9 cellular contexts compared by ENCODE assay signal in the genomic region with DNA sequence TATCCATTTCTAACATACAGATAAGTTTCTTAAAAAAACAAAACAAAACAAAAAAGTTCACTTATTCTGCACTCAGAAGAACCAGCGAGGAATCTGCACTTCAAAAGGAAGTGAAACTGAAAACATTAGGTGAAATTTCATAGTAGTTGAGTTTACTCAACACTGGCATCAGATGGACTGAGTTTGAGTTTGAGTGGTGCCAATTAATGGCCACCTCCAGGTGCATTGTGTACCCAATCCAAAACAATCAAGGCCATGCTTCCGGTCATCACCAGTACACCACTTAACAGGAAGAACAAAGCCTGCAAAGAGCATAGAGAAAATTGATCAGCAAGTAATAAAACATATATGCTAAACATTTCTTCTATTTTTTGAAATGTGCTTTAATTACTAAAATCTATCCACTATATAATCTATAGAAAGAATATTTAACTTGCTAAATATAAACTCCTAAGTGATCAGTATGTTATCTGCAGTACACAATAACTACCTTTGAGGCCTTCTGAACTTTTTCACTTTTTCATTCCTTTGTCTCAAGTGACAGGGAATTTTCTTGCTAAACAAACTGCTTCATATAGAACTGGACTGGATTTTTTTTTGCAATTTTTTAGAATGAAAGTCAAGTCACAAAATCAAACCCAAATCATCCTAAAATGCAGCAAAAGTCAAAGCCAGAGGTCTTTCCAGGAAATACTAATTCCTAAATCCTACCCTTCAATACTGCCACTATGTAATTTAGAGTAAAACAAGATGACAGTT. TPM values are rescaled to one million over a fixed set of nuclear protein-coding genes. Genes with fewer than 3 reads are reported as not detected.
DNase-seq lines count a peak whose midpoint lies in the region; ATAC-seq, FAIRE-seq and TF ChIP-seq lines count a peak whose summit lies in the region.
"Had no signal": no experiment of that assay in that cellular context is flagged by ENCODE, and none has a peak within 500 bp of the region (broad histone marks: within the 10 kb centered on the region; RNA-seq: fewer than 3 reads in every experiment).

No MANE protein-coding gene starts in this region.

- ATAC-seq in GM19043 (IDR thresholded peaks at IDR 0.05; ENCODE audit: low read depth, unreplicated experiment) (peak; percentile 54), HG03064 (IDR thresholded peaks at IDR 0.05; ENCODE audit: low read depth, unreplicated experiment) (peak; percentile 53)
- ATAC-seq in activated T-helper 17 cell treated with anti-CD3 and anti-CD28 coated beads, Interleukin-2, amount 50 U/mL, for 72 hours (replicated peaks): peak; percentile 41

- H3K27me3 ChIP-seq in MG63 (0 out of 2 replicates have a peak, but pooled peaks cover 2% of the 10 kb centered on the region), small intestine (ENCODE audit: control insufficient read depth in 2 of 2, insufficient read depth in 2 of 2, low read length in 2 of 2) (no peaks in the 10 kb centered on the region)

- no peaks in the 10 kb centered on the region for H3K4me1 ChIP-seq in small intestine (ENCODE audit: control insufficient read depth in 2 of 2, insufficient read depth in 1 of 2, low read depth in 1 of 2, low read length in 1 of 2)

- TF ChIP-seq CTCF in 22Rv1 (IDR thresholded peaks at IDR 0.05): no peak
- no peak for TF ChIP-seq CTCF in foreskin fibroblast (IDR thresholded peaks at IDR 0.05; ENCODE audit: low read depth, low read length)

- peak overlapping the region; percentile 50 for H3K27ac ChIP-seq in 22Rv1
- H3K27ac ChIP-seq in small intestine (ENCODE audit: low read depth in 1 of 2, low read length in 1 of 2): no peak overlapping the region

- no peak for FAIRE-seq in small intestine (lab: Jason Lieb, UNC)

- peaks cover 23% of the 10 kb centered on the region for H3K4me1 Mint-ChIP-seq in activated T-helper 17 cell treated with anti-CD3 and anti-CD28 coated beads, Interleukin-2, amount 50 U/mL, for 72 hours

- H3K9me3 ChIP-seq in MG63 (no peaks in the 10 kb centered on the region), small intestine (ENCODE audit: control insufficient read depth, low read depth) (no peaks in the 10 kb centered on the region)

- H3K36me3 ChIP-seq in MG63: peaks cover 71% of the 10 kb centered on the region
- peaks cover 20 to 24% of the 10 kb centered on the region in 2 donors for H3K36me3 ChIP-seq in small intestine (ENCODE audit: control insufficient read depth in 2 of 2, insufficient read depth in 2 of 2, low read length in 2 of 2)

- H3K36me3 Mint-ChIP-seq in activated T-helper 17 cell treated with anti-CD3 and anti-CD28 coated beads, Interleukin-2, amount 50 U/mL, for 72 hours (ENCODE audit: low read depth): peaks cover 84% of the 10 kb centered on the region

- DNase-seq in foreskin fibroblast: no peak
- no peak for DNase-seq in ACHN
- no peak for DNase-seq in MG63
- DNase-seq in small intestine: no peak
- DNase-seq: activated CD4-positive, alpha-beta T cell treated with anti-CD3 and anti-CD28 coated beads, Interleukin-2, amount 50 U/mL, for 1 hour had no signal

- in situ Hi-C loops in ACHN (cut with HindIII; ENCODE audit: low pct_ligation_motif_present, low pct_unique_long_range_greater_than_20kb, low sequenced_read_pairs): loop anchor here (25.0 kb wide), 1 partner anchor 199 kb away; no protein-coding TSS in a partner anchor

- H3K27ac Mint-ChIP-seq in activated T-helper 17 cell treated with anti-CD3 and anti-CD28 coated beads, Interleukin-2, amount 50 U/mL, for 72 hours: no peak overlapping the region

- no peak overlapping the region for H3K4me3 Mint-ChIP-seq in activated T-helper 17 cell treated with anti-CD3 and anti-CD28 coated beads, Interleukin-2, amount 50 U/mL, for 72 hours

- WGBS in small intestine, 3 donors: 72 to 90% (median 78%) methylated on average over 2 of the region's 2 CpGs

- H3K27me3 Mint-ChIP-seq in activated T-helper 17 cell treated with anti-CD3 and anti-CD28 coated beads, Interleukin-2, amount 50 U/mL, for 72 hours: no peaks in the 10 kb centered on the region

- H3K9me3 Mint-ChIP-seq in activated T-helper 17 cell treated with anti-CD3 and anti-CD28 coated beads, Interleukin-2, amount 50 U/mL, for 72 hours: no peaks in the 10 kb centered on the region

- no peak overlapping the region for H3K4me3 ChIP-seq in foreskin fibroblast (ENCODE audit: low read depth in 1 of 2, low read length in 2 of 2)
- no peak overlapping the region for H3K4me3 ChIP-seq in MG63
- no peak overlapping the region for H3K4me3 ChIP-seq in small intestine (ENCODE audit: low read depth in 1 of 2, low read length in 2 of 2)

RNA-seq across cellular contexts. Expression of gene SLC38A2, which starts 11.5 kb away (rescaled TPM):
- 100 to 1,000 TPM; 203 to 206 TPM for total RNA-seq in activated T-helper 17 cell treated with anti-CD3 and anti-CD28 coated beads, Interleukin-2, amount 50 U/mL, for 72 hours
- total RNA-seq in MG63 (2014; rRNA removed; shearing (Covaris generic); ENCODE audit: low replicate concordance): 331 and 535 TPM in 2 replicates
- polyA plus RNA-seq in small intestine: 10 to 100 TPM; 27.8 to 69.4 (median 32.9) TPM
